8 cellular contexts compared by ENCODE assay signal in the genomic region with DNA sequence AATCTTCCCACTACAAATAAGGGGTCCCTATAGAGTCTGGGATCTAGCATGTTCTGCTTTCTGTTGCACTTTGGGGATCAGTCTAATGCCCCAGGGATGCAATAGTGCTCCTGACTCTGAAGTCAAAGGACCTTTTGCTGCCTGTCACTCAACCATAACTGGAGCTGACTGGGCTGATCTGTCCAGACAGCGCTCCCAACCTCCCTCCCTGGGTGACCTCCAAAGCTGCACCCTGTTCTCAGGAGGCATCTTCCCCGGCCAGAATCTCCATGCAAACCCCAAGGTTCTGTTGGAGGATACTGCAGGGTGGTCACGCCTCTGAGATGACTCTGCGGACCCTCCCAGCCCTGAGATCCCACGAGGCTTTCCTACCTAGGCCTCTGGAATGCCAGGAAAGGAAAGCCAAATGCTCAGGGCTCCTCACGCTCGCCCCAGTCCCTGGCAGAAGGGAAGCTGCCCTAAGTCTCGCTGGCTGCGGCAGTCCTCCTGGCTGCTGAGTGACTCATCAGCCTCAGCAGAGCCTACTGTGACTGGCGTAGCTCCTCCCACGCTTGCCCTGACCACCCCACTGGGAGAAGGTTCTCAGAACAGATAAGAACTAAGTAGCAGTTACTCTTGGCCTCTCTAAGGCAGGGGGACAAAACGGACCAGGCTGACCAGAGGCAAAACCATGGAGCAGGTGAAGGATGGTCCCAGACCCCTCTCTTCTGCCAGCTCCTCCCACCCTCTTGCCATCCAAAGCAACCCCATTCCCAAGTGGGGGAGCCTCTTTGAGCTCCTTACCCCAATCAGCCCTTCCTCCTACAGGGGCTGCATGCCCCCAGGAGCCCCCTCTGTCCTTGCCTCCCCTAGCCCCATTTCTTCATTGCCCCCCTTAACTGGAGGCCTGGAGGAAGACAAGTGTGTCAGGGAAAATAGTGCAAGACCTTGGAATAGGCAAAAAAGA.
DNase-seq lines count a peak whose midpoint lies in the region; ATAC-seq, FAIRE-seq and TF ChIP-seq lines count a peak whose summit lies in the region.

No MANE protein-coding gene starts in this region.

- peaks cover 35% of the 10 kb centered on the region for H3K4me1 ChIP-seq in A549

- peaks cover 1% of the 10 kb centered on the region for H3K27me3 Mint-ChIP-seq in activated naive CD4-positive, alpha-beta T cell treated with anti-CD3 and anti-CD28 coated beads for 36 hours (ENCODE audit: low read depth)

- H3K9me3 Mint-ChIP-seq in activated naive CD4-positive, alpha-beta T cell treated with anti-CD3 and anti-CD28 coated beads for 36 hours: no peaks in the 10 kb centered on the region

- peak; percentile 92 to 97 for ATAC-seq in A549
- no peak for ATAC-seq in GM18858 (IDR thresholded peaks at IDR 0.05; ENCODE audit: unreplicated experiment)

- no peak for TF ChIP-seq POLR2A in A549 (IDR thresholded peaks at IDR 0.05; ENCODE audit: low read length)
- TF ChIP-seq POLR2A in H54 (IDR thresholded peaks at IDR 0.05; ENCODE audit: low read depth, low read length): 0 out of 2 replicates have a peak, but pooled peaks have one; percentile 8

- no peaks in the 10 kb centered on the region for H3K9me3 ChIP-seq in A549

- DNase-seq in A549 (ENCODE audit: low read depth in 1 of 2, low spot score in 1 of 2) (peak; percentile 71 to 99), H54 (ENCODE audit: insufficient read length, low spot score) (peak; percentile 98), SK-MEL-5 (ENCODE audit: low read depth, low spot score) (peak; percentile 79), hepatic stellate cell (ENCODE audit: low spot score) (peak; percentile 99), NCI-H187 (lab: John Stamatoyannopoulos, UW) (no peak)
- DNase-seq in activated naive CD4-positive, alpha-beta T cell treated with anti-CD3 and anti-CD28 coated beads for 36 hours: peak; percentile 79
- DNase-seq in stimulated activated CD4-positive, alpha-beta T cell treated with anti-CD3 and anti-CD28 coated beads, Interleukin-2, amount 100 ng/mL, for 4 hours (ENCODE audit: low read depth): peak; percentile 46

- TF ChIP-seq RAD21 in A549 (conservative IDR thresholded peaks at IDR 0.05 in 1 of 2, IDR thresholded peaks at IDR 0.05 in 1 of 2): 0 out of 5 replicates have a peak, but pooled peaks of 1 of the 2 experiments have one; percentile 11

- peak overlapping the region; percentile 75 for H3K4me2 ChIP-seq in A549

- peak overlapping the region; percentile 42 to 64; a peak in 5 of 6 replicates for H3K27ac ChIP-seq in A549

- POLR2A ChIA-PET in A549 (lab: Yijun Ruan, JAX): interaction anchor here (2.3 kb wide), 1 partner anchor 124 kb away, joined by 31 read pairs; a partner anchor contains a TSS

- no peak overlapping the region; the same call in 2 of the 3 replicates for H3K4me3 ChIP-seq in A549

- 13% methylated on average over 12 of the region's 12 CpGs for WGBS in A549 (ENCODE audit: missing lambda C conversion rate)

- H3K36me3 Mint-ChIP-seq in activated naive CD4-positive, alpha-beta T cell treated with anti-CD3 and anti-CD28 coated beads for 36 hours (ENCODE audit: low read depth): no peaks in the 10 kb centered on the region

- no peak for TF ChIP-seq EP300 in A549 (IDR thresholded peaks at IDR 0.05)

- H3K4me3 Mint-ChIP-seq in activated naive CD4-positive, alpha-beta T cell treated with anti-CD3 and anti-CD28 coated beads for 36 hours: no peak overlapping the region

- CTCF ChIA-PET in A549 (lab: Yijun Ruan, JAX): interaction anchor here (0.5 to 1.6 kb wide), 8 partner anchors 12 to 1738 kb away, joined by 3 to 5 read pairs (median 4); no protein-coding TSS in a partner anchor
- CTCF ChIA-PET in activated naive CD4-positive, alpha-beta T cell treated with anti-CD3 and anti-CD28 coated beads for 36 hours (lab: Charles Lee): no interaction called here

- H3K27ac Mint-ChIP-seq in activated naive CD4-positive, alpha-beta T cell treated with anti-CD3 and anti-CD28 coated beads for 36 hours: no peak overlapping the region

- H3K4me1 Mint-ChIP-seq in activated naive CD4-positive, alpha-beta T cell treated with anti-CD3 and anti-CD28 coated beads for 36 hours (ENCODE audit: low read depth): peaks cover 52% of the 10 kb centered on the region

- FAIRE-seq in A549 (lab: Jason Lieb, UNC) (peak; percentile 99), H54 (lab: Jason Lieb, UNC) (no peak)

- no peak for TF ChIP-seq CTCF in A549 (IDR thresholded peaks at IDR 0.05)

- in situ Hi-C loops in SK-MEL-5 (cut with HindIII; ENCODE audit: low pct_unique_long_range_greater_than_20kb, low sequenced_read_pairs): no loop called here

- intact Hi-C loops in activated naive CD4-positive, alpha-beta T cell treated with anti-CD3 and anti-CD28 coated beads for 36 hours (cut with micrococcal nuclease): no loop called here

TF ChIP-seq in A549, 52 proteins besides CTCF, POLR2A, EP300 and RAD21:
- no peak for TF ChIP-seq NFE2L2 (conservative IDR thresholded peaks at IDR 0.05; ENCODE audit: low read length)
- 0 out of 2 replicates have a peak, but pooled peaks have one; percentile 55 for TF ChIP-seq FOSL2 (IDR thresholded peaks at IDR 0.05)
- peak; percentile 91 for TF ChIP-seq FOSL2 (CRISPR knock-in tag; IDR thresholded peaks at IDR 0.05)
- no peak for TF ChIP-seq CHD2 (IDR thresholded peaks at IDR 0.05; ENCODE audit: low read length, partially characterized antibody)

Comparison
In these comparisons a context has a peak if more than half of its experiments do, and no peak if none do; other contexts are left out.
1. DNase-seq: peak in A549 (2 of 2), H54 (single experiment), SK-MEL-5 (single experiment), activated naive CD4-positive, alpha-beta T cell treated with anti-CD3 and anti-CD28 coated beads for 36 hours (single experiment), hepatic stellate cell (single experiment) and stimulated activated CD4-positive, alpha-beta T cell treated with anti-CD3 and anti-CD28 coated beads, Interleukin-2, amount 100 ng/mL, for 4 hours (single experiment); none in NCI-H187 (0 of 2).